In genomic region chr12:52495385-52495784, GRCh38 we compare ENCODE assay signal across 10 cellular contexts. TPM values are rescaled to one million over a fixed set of nuclear protein-coding genes. Genes with fewer than 3 reads are reported as not detected.
DNase-seq lines count a peak whose midpoint lies in the region; ATAC-seq, FAIRE-seq and TF ChIP-seq lines count a peak whose summit lies in the region.
"Had no signal": no experiment of that assay in that cellular context is flagged by ENCODE, and none has a peak within 500 bp of the region (broad histone marks: within the 10 kb centered on the region; RNA-seq: fewer than 3 reads in every experiment).

No MANE protein-coding gene starts in this region.

- DNase-seq in NCI-H2196 treated with DMSO at 0.1 percent for 48 hours (lab: John Stamatoyannopoulos, UW; ENCODE audit: unreplicated experiment): peak; percentile 30
- DNase-seq in endodermal cell: peak; percentile 95
- no peak for DNase-seq in GM03348 (ENCODE audit: low spot score)
- DNase-seq in D721Med (ENCODE audit: insufficient read length, low spot score): no peak

- peaks cover 35% of the 10 kb centered on the region for H3K4me1 Mint-ChIP-seq in endodermal cell

- no peak for FAIRE-seq in D721Med (lab: Jason Lieb, UNC)

- no peak for TF ChIP-seq EP300 in Ishikawa (IDR thresholded peaks at IDR 0.05; ENCODE audit: borderline replicate concordance)

- ATAC-seq in GM21529 (IDR thresholded peaks at IDR 0.05; ENCODE audit: unreplicated experiment): no peak
- ATAC-seq: activated naive CD4-positive, alpha-beta T cell treated with anti-CD3 and anti-CD28 coated beads, Interleukin-2, amount 50 U/mL, for 72 hours had no signal

- H3K4me3 ChIP-seq in endodermal cell (ENCODE audit: low read length): peak overlapping the region; percentile 27
- H3K4me3 ChIP-seq in skin epidermis: no peak overlapping the region
- H3K4me3 ChIP-seq: SJSA1, thoracic aorta had no signal

- peaks cover 11% of the 10 kb centered on the region for H3K9me3 ChIP-seq in endodermal cell (ENCODE audit: control insufficient read depth, low read length)
- H3K9me3 ChIP-seq: SJSA1, thoracic aorta had no signal

- H3K27ac ChIP-seq in endodermal cell (ENCODE audit: low read depth, low read length) (no peak overlapping the region), skin epidermis (peak overlapping the region in 17 of 21 experiments; percentile 16 to 82 (median 70))
- H3K27ac ChIP-seq: SJSA1, thoracic aorta had no signal

- WGBS in endodermal cell (ENCODE audit: insufficient coverage in 1 of 2, insufficient read length in 1 of 2), 2 experiments: 16 to 30% methylated on average over 3 of the region's 3 CpGs

- H3K27me3 Mint-ChIP-seq in endodermal cell (ENCODE audit: insufficient read depth): peaks cover 14% of the 10 kb centered on the region

- no peaks in the 10 kb centered on the region for H3K36me3 Mint-ChIP-seq in endodermal cell (ENCODE audit: low read depth)
- H3K36me3 Mint-ChIP-seq: activated naive CD4-positive, alpha-beta T cell treated with anti-CD3 and anti-CD28 coated beads, Interleukin-2, amount 50 U/mL, for 72 hours had no signal

- H3K36me3 ChIP-seq in endodermal cell (ENCODE audit: control insufficient read depth, insufficient read depth, low read length): no peaks in the 10 kb centered on the region
- H3K36me3 ChIP-seq: SJSA1, thoracic aorta had no signal

- peak overlapping the region; percentile 80 for H3K27ac Mint-ChIP-seq in endodermal cell
- H3K27ac Mint-ChIP-seq: activated naive CD4-positive, alpha-beta T cell treated with anti-CD3 and anti-CD28 coated beads, Interleukin-2, amount 50 U/mL, for 72 hours had no signal

- TF ChIP-seq CTCF in endodermal cell (conservative IDR thresholded peaks at IDR 0.05) (no peak), D721Med (IDR thresholded peaks at IDR 0.05; ENCODE audit: insufficient read depth, missing control alignments) (no peak)

- H3K9ac ChIP-seq in endodermal cell (ENCODE audit: extremely low read depth, low read length, poor library complexity, severe bottlenecking): peak overlapping the region; percentile 77

- H3K9me3 Mint-ChIP-seq in endodermal cell: peaks cover 2% of the 10 kb centered on the region
- H3K9me3 Mint-ChIP-seq: activated naive CD4-positive, alpha-beta T cell treated with anti-CD3 and anti-CD28 coated beads, Interleukin-2, amount 50 U/mL, for 72 hours had no signal

- H3K4me1 ChIP-seq in endodermal cell (ENCODE audit: control insufficient read depth, insufficient read depth, low read length): peaks cover 19% of the 10 kb centered on the region

- H3K4me3 Mint-ChIP-seq in endodermal cell: peak overlapping the region; percentile 10

- TF ChIP-seq RAD21 in Ishikawa (IDR thresholded peaks at IDR 0.05; ENCODE audit: low read depth): peak; percentile 19; the same call in 1 of the 2 replicates

- no peaks in the 10 kb centered on the region for H3K27me3 ChIP-seq in endodermal cell (ENCODE audit: control insufficient read depth, insufficient read depth, low read length, poor library complexity, severe bottlenecking)

TF ChIP-seq in Ishikawa, 13 proteins besides CTCF, POLR2A, EP300 and RAD21:
- peak; percentile 70 for TF ChIP-seq MAX (IDR thresholded peaks at IDR 0.05)
- no peak for TF ChIP-seq TAF1 (IDR thresholded peaks at IDR 0.05; ENCODE audit: low read depth)
- 0 out of 2 replicates have a peak, but pooled peaks have one; percentile 21 for TF ChIP-seq YY1 (IDR thresholded peaks at IDR 0.05; ENCODE audit: low read depth)
- TF ChIP-seq EGR1 (IDR thresholded peaks at IDR 0.05): no peak
- TF ChIP-seq NFIC (IDR thresholded peaks at IDR 0.05): peak; percentile 66
TF ChIP-seq in Ishikawa: peak in this region for 3.

RNA-seq across cellular contexts. Expression of gene KRT6A, which starts 2.3 kb away (rescaled TPM):
- total RNA-seq in endodermal cell: not detected
- polyA plus RNA-seq in endodermal cell (2013, experiment 1 of 2): not detected
- polyA plus RNA-seq in endodermal cell (2013, experiment 2 of 2): not detected
- total RNA-seq: activated naive CD4-positive, alpha-beta T cell treated with anti-CD3 and anti-CD28 coated beads, Interleukin-2, amount 50 U/mL, for 72 hours; SJSA1 had no signal

RNA-seq across cellular contexts. Expression of gene KRT6C, which starts 21.8 kb away (rescaled TPM):
- total RNA-seq in endodermal cell: not detected
- not detected for polyA plus RNA-seq in endodermal cell (2013, experiment 1 of 2)
- polyA plus RNA-seq in endodermal cell (2013, experiment 2 of 2): not detected
- total RNA-seq: activated naive CD4-positive, alpha-beta T cell treated with anti-CD3 and anti-CD28 coated beads, Interleukin-2, amount 50 U/mL, for 72 hours; SJSA1; thoracic aorta had no signal

RNA-seq across cellular contexts. Expression of gene KRT5, which starts 24.8 kb away (rescaled TPM):
- total RNA-seq in endodermal cell: not detected
- not detected for polyA plus RNA-seq in endodermal cell (2013, experiment 1 of 2)
- polyA plus RNA-seq in endodermal cell (2013, experiment 2 of 2): not detected
- total RNA-seq: activated naive CD4-positive, alpha-beta T cell treated with anti-CD3 and anti-CD28 coated beads, Interleukin-2, amount 50 U/mL, for 72 hours; SJSA1 had no signal

RNA-seq across cellular contexts. Expression of gene KRT6B, which starts 43.4 kb away (rescaled TPM):
- total RNA-seq in endodermal cell: not detected
- polyA plus RNA-seq in endodermal cell (2013, experiment 1 of 2): not detected
- not detected for polyA plus RNA-seq in endodermal cell (2013, experiment 2 of 2)
- total RNA-seq: activated naive CD4-positive, alpha-beta T cell treated with anti-CD3 and anti-CD28 coated beads, Interleukin-2, amount 50 U/mL, for 72 hours; SJSA1 had no signal

RNA-seq across cellular contexts. Expression of gene KRT71, which starts 57.6 kb away (rescaled TPM):
- not detected for total RNA-seq in endodermal cell
- not detected for polyA plus RNA-seq in endodermal cell (2013, experiment 1 of 2)
- polyA plus RNA-seq in endodermal cell (2013, experiment 2 of 2): not detected
- total RNA-seq: activated naive CD4-positive, alpha-beta T cell treated with anti-CD3 and anti-CD28 coated beads, Interleukin-2, amount 50 U/mL, for 72 hours; SJSA1; thoracic aorta had no signal

Comparison
In these comparisons a context has a peak if more than half of its experiments do, and no peak if none do; other contexts are left out.
1. DNase-seq: peak in NCI-H2196 treated with DMSO at 0.1 percent for 48 hours (single experiment) and endodermal cell (single experiment); none in GM03348 (single experiment) and D721Med (single experiment).